Comparison of ENCODE assay signal across 28 cellular contexts in the genomic region with DNA sequence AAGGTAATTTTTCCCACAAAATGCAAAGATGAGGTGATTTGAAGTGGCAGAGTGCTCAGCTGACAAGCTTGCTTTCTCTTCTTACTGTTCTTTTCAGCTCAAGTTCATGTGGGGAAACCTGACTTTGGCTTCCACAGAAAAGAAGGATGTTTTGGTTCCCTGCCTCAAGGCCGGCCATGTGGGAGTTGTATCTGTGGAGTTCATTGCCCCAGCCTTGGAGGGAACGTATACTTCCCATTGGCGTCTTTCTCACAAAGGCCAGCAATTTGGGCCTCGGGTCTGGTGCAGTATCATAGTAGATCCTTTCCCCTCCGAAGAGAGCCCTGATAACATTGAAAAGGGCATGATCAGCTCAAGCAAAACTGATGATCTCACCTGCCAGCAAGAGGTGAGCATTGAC. TPM values are rescaled to one million over a fixed set of nuclear protein-coding genes. Genes with fewer than 3 reads are reported as not detected.
DNase-seq lines count a peak whose midpoint lies in the region; ATAC-seq and TF ChIP-seq lines count a peak whose summit lies in the region.
"Had no signal": no experiment of that assay in that cellular context is flagged by ENCODE, and none has a peak within 500 bp of the region (broad histone marks: within the 10 kb centered on the region; RNA-seq: fewer than 3 reads in every experiment).

No MANE protein-coding gene starts in this region.

- H2AK9ac ChIP-seq in IMR-90 (replicated peaks; ENCODE audit: low read depth, low read length, poor library complexity): no peak overlapping the region

- in situ Hi-C loops in IMR-90 (cut with MboI; ENCODE audit: low sequenced_read_pairs): loop anchor here (25.0 kb wide), 1 partner anchor 294 kb away; a partner anchor contains a TSS

- no peak overlapping the region for H4K5ac ChIP-seq in IMR-90 (ENCODE audit: low read depth, low read length)

- CTCF ChIA-PET in IMR-90 (lab: Yijun Ruan, JAX): no interaction called here
- CTCF ChIA-PET in PC-3 (lab: Charles Lee): no interaction called here
- CTCF ChIA-PET in activated naive CD4-positive, alpha-beta T cell treated with anti-CD3 and anti-CD28 coated beads, Interleukin-2, amount 10 ng/mL, durations not matched to agents 7 days and 5 days (lab: Charles Lee): no interaction called here

- H3K9me3 ChIP-seq in IMR-90 (ENCODE audit: control insufficient read depth, insufficient read depth, low read length) (no peaks in the 10 kb centered on the region), PC-3 (ENCODE audit: low read length) (no peaks in the 10 kb centered on the region)
- H3K9me3 ChIP-seq: BE2C, BLaER1 had no signal

- H3K18ac ChIP-seq in IMR-90 (ENCODE audit: low read depth, low read length): no peak overlapping the region

- no peak overlapping the region for H3K4ac ChIP-seq in IMR-90 (ENCODE audit: low read depth, low read length)

- H3F3A ChIP-seq in PC-3 (ENCODE audit: low read length, unreplicated experiment): no peaks in the 10 kb centered on the region

- peaks cover 4 to 6% of the 10 kb centered on the region in 2 experiments; a peak in 2 of 4 replicates for H3K79me1 ChIP-seq in IMR-90 (ENCODE audit: low read depth in 1 of 2, low read length in 2 of 2)

- no peaks in the 10 kb centered on the region; the same call in 1 of the 2 replicates for H3K9me1 ChIP-seq in IMR-90 (ENCODE audit: insufficient read depth, low read length)

- no peak overlapping the region for H3K9ac ChIP-seq in IMR-90 (ENCODE audit: low read depth, low read length)
- H3K9ac ChIP-seq in PC-3 (ENCODE audit: low read length): no peak overlapping the region
- H3K9ac ChIP-seq: BLaER1 had no signal

- H3K27ac Mint-ChIP-seq in osteocyte (ENCODE audit: unreplicated experiment): no peak overlapping the region
- H3K27ac Mint-ChIP-seq in activated naive CD4-positive, alpha-beta T cell treated with anti-CD3 and anti-CD28 coated beads, Interleukin-2, amount 10 ng/mL, durations not matched to agents 7 days and 5 days: no peak overlapping the region
- H3K27ac Mint-ChIP-seq: CD14-positive monocyte; CD4-positive, CD25-positive, alpha-beta regulatory T cell had no signal

- H3K9me2 ChIP-seq in PC-3 (replicated peaks; ENCODE audit: low read length): no peaks in the 10 kb centered on the region

- no peak overlapping the region for H2AK5ac ChIP-seq in IMR-90 (ENCODE audit: low read depth, low read length)

- H3K79me2 ChIP-seq in PC-3 (ENCODE audit: low read length): no peaks in the 10 kb centered on the region

- H4K91ac ChIP-seq in IMR-90 (ENCODE audit: insufficient read depth, low read depth, low read length): no peak overlapping the region

- no peak for ATAC-seq in IMR-90 (ENCODE audit: low read depth)
- ATAC-seq in PC-3: no peak
- ATAC-seq: GM12878 had no signal

- no peaks in the 10 kb centered on the region for H3K4me1 Mint-ChIP-seq in osteocyte (ENCODE audit: unreplicated experiment)
- no peaks in the 10 kb centered on the region for H3K4me1 Mint-ChIP-seq in activated naive CD4-positive, alpha-beta T cell treated with anti-CD3 and anti-CD28 coated beads, Interleukin-2, amount 10 ng/mL, durations not matched to agents 7 days and 5 days
- H3K4me1 Mint-ChIP-seq: CD14-positive monocyte had no signal

- no peak overlapping the region for H2BK120ac ChIP-seq in IMR-90 (ENCODE audit: low read depth, low read length)

- H2BK15ac ChIP-seq in IMR-90 (ENCODE audit: low read depth, low read length): no peak overlapping the region

- no peak overlapping the region for H3K27ac ChIP-seq in IMR-90 (ENCODE audit: insufficient read depth, low read length)
- no peak overlapping the region for H3K27ac ChIP-seq in PC-3 (ENCODE audit: low read length)
- H3K27ac ChIP-seq: BLaER1 had no signal

- H3K4me1 ChIP-seq in IMR-90 (ENCODE audit: control insufficient read depth, insufficient read depth, low read length) (no peaks in the 10 kb centered on the region), PC-3 (ENCODE audit: insufficient read depth, low read length) (no peaks in the 10 kb centered on the region)
- H3K4me1 ChIP-seq: BE2C, BLaER1 had no signal

- no peak overlapping the region for H3K4me2 ChIP-seq in IMR-90 (ENCODE audit: low read depth, low read length)
- H3K4me2 ChIP-seq in PC-3 (ENCODE audit: low read length): no peak overlapping the region
- H3K4me2 ChIP-seq: BLaER1 had no signal

- no peak for TF ChIP-seq RAD21 in IMR-90 (IDR thresholded peaks at IDR 0.05; ENCODE audit: low read length)

- no peak overlapping the region for H2BK20ac ChIP-seq in IMR-90 (ENCODE audit: low read depth, low read length)

- H4K8ac ChIP-seq in IMR-90 (ENCODE audit: low read depth in 2 of 2, low read length in 2 of 2): no peak overlapping the region

- dilution Hi-C loops in IMR-90 (cut with HindIII; ENCODE audit: low sequenced_read_pairs, unreplicated experiment): no loop called here

- H3K23ac ChIP-seq in IMR-90 (ENCODE audit: low read depth, low read length): no peak overlapping the region

- POLR2A ChIA-PET in IMR-90 (lab: Charles Lee; ENCODE audit: unreplicated experiment): no interaction called here
- POLR2A ChIA-PET in PC-3 (lab: Charles Lee; ENCODE audit: unreplicated experiment): no interaction called here

- peaks cover 68% of the 10 kb centered on the region for H3K36me3 Mint-ChIP-seq in osteocyte (ENCODE audit: unreplicated experiment)
- peaks cover 65% of the 10 kb centered on the region for H3K36me3 Mint-ChIP-seq in activated naive CD4-positive, alpha-beta T cell treated with anti-CD3 and anti-CD28 coated beads, Interleukin-2, amount 10 ng/mL, durations not matched to agents 7 days and 5 days

- peaks cover 71% of the 10 kb centered on the region for H3K36me3 ChIP-seq in IMR-90 (ENCODE audit: control insufficient read depth, insufficient read depth, low read length)
- H3K36me3 ChIP-seq in PC-3 (ENCODE audit: low read depth, low read length): peaks cover 28% of the 10 kb centered on the region
- H3K36me3 ChIP-seq in H7 (replicated peaks; ENCODE audit: control insufficient read depth, insufficient read depth, low read length): peaks cover 33% of the 10 kb centered on the region

- BruUV-seq in IMR-90 (replicated peaks; lab: Mats Ljungman, UMichigan): TSS peak; percentile 85
- TSS peak; percentile 11 for BruUV-seq in PC-3 (replicated peaks; lab: Mats Ljungman, UMichigan)

- H3K14ac ChIP-seq in IMR-90 (replicated peaks; ENCODE audit: low read depth, low read length): no peak overlapping the region

- no peaks in the 10 kb centered on the region for H3K27me3 ChIP-seq in IMR-90 (ENCODE audit: control insufficient read depth, insufficient read depth, low read length)
- H3K27me3 ChIP-seq in PC-3 (ENCODE audit: low read length): no peaks in the 10 kb centered on the region
- no peaks in the 10 kb centered on the region for H3K27me3 ChIP-seq in H7 (ENCODE audit: control insufficient read depth, insufficient read depth, low read length)
- H3K27me3 ChIP-seq: BE2C, BLaER1 had no signal

- H2BK5ac ChIP-seq in IMR-90 (ENCODE audit: low read depth, low read length, poor library complexity, severe bottlenecking): no peak overlapping the region

- no peak overlapping the region for H3K4me3 Mint-ChIP-seq in osteocyte (ENCODE audit: unreplicated experiment)
- no peak overlapping the region for H3K4me3 Mint-ChIP-seq in activated naive CD4-positive, alpha-beta T cell treated with anti-CD3 and anti-CD28 coated beads, Interleukin-2, amount 10 ng/mL, durations not matched to agents 7 days and 5 days
- H3K4me3 Mint-ChIP-seq: CD14-positive monocyte; CD4-positive, alpha-beta memory T cell; CD4-positive, CD25-positive, alpha-beta regulatory T cell; CD8-positive, alpha-beta memory T cell had no signal

- intact Hi-C loops in IMR-90 (cut with micrococcal nuclease) (no loop called here), PC-3 (cut with micrococcal nuclease) (no loop called here)

- no peak for TF ChIP-seq CTCF in IMR-90 (conservative IDR thresholded peaks at IDR 0.05; ENCODE audit: low read depth, low read length)
- no peak for TF ChIP-seq CTCF in PC-3 (conservative IDR thresholded peaks at IDR 0.05; ENCODE audit: low read depth, low read length)
- no peak for TF ChIP-seq CTCF in osteocyte (IDR thresholded peaks at IDR 0.05)

- H4K20me1 ChIP-seq in IMR-90 (ENCODE audit: insufficient read depth, low read length) (no peaks in the 10 kb centered on the region; the same call in 1 of the 2 replicates), PC-3 (ENCODE audit: low read length) (no peaks in the 10 kb centered on the region)
- H4K20me1 ChIP-seq: BLaER1 had no signal

- TF ChIP-seq POLR2A in IMR-90 (IDR thresholded peaks at IDR 0.05; ENCODE audit: low read depth, low read length): no peak

- H2AFZ ChIP-seq in IMR-90 (replicated peaks; ENCODE audit: low read length, poor library complexity): no peak overlapping the region
- no peak overlapping the region for H2AFZ ChIP-seq in PC-3 (ENCODE audit: low read length)

- H3K4me3 ChIP-seq in IMR-90 (ENCODE audit: insufficient read depth, low read depth, low read length): no peak overlapping the region
- H3K4me3 ChIP-seq in PC-3 (ENCODE audit: low read length): no peak overlapping the region
- H3K4me3 ChIP-seq in H7 (ENCODE audit: insufficient read depth, low read depth, low read length): no peak overlapping the region
- H3K4me3 ChIP-seq: BLaER1, GM12878 had no signal

- H3K27me3 Mint-ChIP-seq in osteocyte (ENCODE audit: unreplicated experiment): no peaks in the 10 kb centered on the region
- H3K27me3 Mint-ChIP-seq in activated naive CD4-positive, alpha-beta T cell treated with anti-CD3 and anti-CD28 coated beads, Interleukin-2, amount 10 ng/mL, durations not matched to agents 7 days and 5 days: no peaks in the 10 kb centered on the region
- H3K27me3 Mint-ChIP-seq: CD4-positive, alpha-beta memory T cell; CD4-positive, CD25-positive, alpha-beta regulatory T cell; CD8-positive, alpha-beta memory T cell had no signal

- 96% methylated on average over 4 of the region's 5 CpGs; no CpG with 5 or more reads in 1 of the 2 experiments for WGBS in IMR-90 (ENCODE audit: extremely low coverage in 2 of 2, insufficient read length in 1 of 2), 2 experiments

- no peaks in the 10 kb centered on the region for H3K9me3 Mint-ChIP-seq in osteocyte (ENCODE audit: unreplicated experiment)
- H3K9me3 Mint-ChIP-seq in activated naive CD4-positive, alpha-beta T cell treated with anti-CD3 and anti-CD28 coated beads, Interleukin-2, amount 10 ng/mL, durations not matched to agents 7 days and 5 days: no peaks in the 10 kb centered on the region
- H3K9me3 Mint-ChIP-seq: CD14-positive monocyte; CD4-positive, alpha-beta memory T cell; CD4-positive, CD25-positive, alpha-beta regulatory T cell had no signal

- DNase-seq in IMR-90: no peak
- DNase-seq in PC-3: no peak
- peak; percentile 60 for DNase-seq in osteocyte (ENCODE audit: extremely low spot score, unreplicated experiment)
- DNase-seq in Kasumi-1 (lab: John Stamatoyannopoulos, UW): no peak
- no peak for DNase-seq in H7
- DNase-seq in activated naive CD4-positive, alpha-beta T cell treated with anti-CD3 and anti-CD28 coated beads, Interleukin-2, amount 10 ng/mL, durations not matched to agents 7 days and 5 days: no peak
- DNase-seq: 8988T; ACHN; BE2C; C1 segment of cervical spinal cord; CD4-positive, alpha-beta memory T cell; CD4-positive, CD25-positive, alpha-beta regulatory T cell; CD8-positive, alpha-beta memory T cell; COR-L47; DMS 273 treated with DMSO at 0.1 percent for 48 hours; DMS153; DMS53; DMS79; DND-41; EL; GDM1 had no signal

- no peak overlapping the region for H3K56ac ChIP-seq in IMR-90 (ENCODE audit: extremely low read depth, insufficient read depth, low read length)

RNA-seq across cellular contexts. Expression of a gene that starts 18.4 kb away (rescaled TPM):
- total RNA-seq in IMR-90 (2012; rRNA removed): 1.4 and 2.2 TPM in 2 replicates
- polyA plus RNA-seq in IMR-90 (2012; rRNA removed): 7.4 and 7.5 TPM in 2 replicates
- polyA plus RNA-seq in IMR-90 (2012; cell fraction: cytosol; rRNA removed): 4.9 and 5.4 TPM in 2 replicates
- polyA plus RNA-seq in IMR-90 (2012; cell fraction: nucleus; rRNA removed; ENCODE audit: low replicate concordance): 14.9 and 16.3 TPM in 2 replicates
- not detected in 2 replicates for total RNA-seq in PC-3 (2014; rRNA removed)
- 7.2 and 9.0 TPM in 2 replicates for total RNA-seq in osteocyte
- 0.96 and 1.7 TPM in 2 replicates for total RNA-seq in H7 (2014; rRNA removed; shearing (Covaris generic))
- total RNA-seq: G401 had no signal

RNA-seq across cellular contexts. Expression of a gene that starts 22.2 kb away (rescaled TPM):
- total RNA-seq in IMR-90 (2012; rRNA removed) (105 and 132 TPM in 2 replicates), PC-3 (2014; rRNA removed) (24.1 and 30.0 TPM in 2 replicates), osteocyte (102 and 104 TPM in 2 replicates)
- 47.7 and 52.4 TPM in 2 replicates for polyA plus RNA-seq in IMR-90 (2012; rRNA removed)
- polyA plus RNA-seq in IMR-90 (2012; cell fraction: cytosol; rRNA removed): 24.9 and 33.5 TPM in 2 replicates
- polyA plus RNA-seq in IMR-90 (2012; cell fraction: nucleus; rRNA removed; ENCODE audit: low replicate concordance): 9.6 and 31.7 TPM in 2 replicates
- 44.2 and 60.1 TPM in 2 replicates for total RNA-seq in H7 (2014; rRNA removed; shearing (Covaris generic))

RNA-seq across cellular contexts. Expression of a gene that starts 35.2 kb away (rescaled TPM):
- total RNA-seq in IMR-90 (2012; rRNA removed): not detected in 2 replicates
- not detected in 2 replicates for polyA plus RNA-seq in IMR-90 (2012; rRNA removed)
- not detected in 2 replicates for polyA plus RNA-seq in IMR-90 (2012; cell fraction: cytosol; rRNA removed)
- not detected in 2 replicates for polyA plus RNA-seq in IMR-90 (2012; cell fraction: nucleus; rRNA removed; ENCODE audit: low replicate concordance)
- total RNA-seq in PC-3 (2014; rRNA removed): not detected in 2 replicates
- not detected in 2 replicates for total RNA-seq in osteocyte
- total RNA-seq in H7 (2014; rRNA removed; shearing (Covaris generic)): not detected in 2 replicates
- total RNA-seq: A673; CD4-positive, CD25-positive, alpha-beta regulatory T cell; Daoy; G401; GM12878 had no signal
- polyA plus RNA-seq: AG04450; CD14-positive monocyte; CD4-positive, CD25-positive, alpha-beta regulatory T cell had no signal

RNA-seq across cellular contexts. Expression of a gene that starts 40.5 kb away (rescaled TPM):
- total RNA-seq in IMR-90 (2012; rRNA removed): not detected in 2 replicates
- not detected in 2 replicates for polyA plus RNA-seq in IMR-90 (2012; rRNA removed)
- not detected in 2 replicates for polyA plus RNA-seq in IMR-90 (2012; cell fraction: cytosol; rRNA removed)
- polyA plus RNA-seq in IMR-90 (2012; cell fraction: nucleus; rRNA removed; ENCODE audit: low replicate concordance): not detected in 2 replicates
- not detected in 2 replicates for total RNA-seq in PC-3 (2014; rRNA removed)
- 5,002 and 5,011 TPM in 2 replicates for total RNA-seq in osteocyte
- not detected in 2 replicates for total RNA-seq in H7 (2014; rRNA removed; shearing (Covaris generic))
- total RNA-seq: Daoy, G401 had no signal
- polyA plus RNA-seq: AG04450; CD14-positive monocyte; CD4-positive, alpha-beta memory T cell; CD4-positive, CD25-positive, alpha-beta regulatory T cell; CD8-positive, alpha-beta memory T cell had no signal
